In genomic region chr10:123643315-123643714, GRCh38 we compare ENCODE assay signal across 28 cellular contexts. TPM values are rescaled to one million over a fixed set of nuclear protein-coding genes. Genes with fewer than 3 reads are reported as not detected.
"Had no signal": no experiment of that assay in that cellular context is flagged by ENCODE, and none has a peak within 500 bp of the region (broad histone marks: within the 10 kb centered on the region; RNA-seq: fewer than 3 reads in every experiment).

No MANE protein-coding gene starts in this region.

- H3K27me3 Mint-ChIP-seq: activated CD4-positive, alpha-beta T cell treated with anti-CD3 and anti-CD28 coated beads, Interleukin-2, amount 10 ng/mL, durations not matched to agents 24 days and 14 days had no signal

- ATAC-seq: activated CD8-positive, alpha-beta T cell treated with anti-CD3 and anti-CD28 coated beads for 36 hours; esophagus mucosa; left lung had no signal

- DNase-seq: activated CD4-positive, alpha-beta T cell treated with anti-CD3 and anti-CD28 coated beads, Interleukin-2, amount 10 ng/mL, durations not matched to agents 24 days and 14 days; activated CD4-positive, CD25-positive, alpha-beta regulatory T cell; activated CD8-positive, alpha-beta memory T cell treated with anti-CD3 and anti-CD28 coated beads, Interleukin-2, amount 50 U/mL, for 4 hours; activated CD8-positive, alpha-beta T cell treated with anti-CD3 and anti-CD28 coated beads for 36 hours; activated effector memory CD4-positive, alpha-beta T cell treated with Interleukin-2 at 50 U/mL for 16 hours; activated naive CD4-positive, alpha-beta T cell treated with anti-CD3 and anti-CD28 coated beads, Interleukin-2, amount 50 U/mL, for 16 hours; activated T-cell treated with anti-CD3 and anti-CD28 coated beads, Interleukin-2, amount 50 U/mL, for 48 hours; aorta; brain microvascular endothelial cell; central memory CD4-positive, alpha-beta T cell; cortex of kidney; effector CD4-positive, alpha-beta T cell; left lung; mammary epithelial cell; midbrain; nephron progenitor cell; occipital lobe; stimulated activated CD4-positive, alpha-beta T cell treated with anti-CD3 and anti-CD28 coated beads, Interleukin-2, amount 100 ng/mL, for 24 hours; stimulated activated naive CD4-positive, alpha-beta T cell treated with Interleukin-2 at 50 U/mL for 16 hours; substantia nigra; T-helper 1 cell; T-helper 9 cell had no signal

- H3K9me3 Mint-ChIP-seq: activated CD4-positive, alpha-beta T cell treated with anti-CD3 and anti-CD28 coated beads, Interleukin-2, amount 10 ng/mL, durations not matched to agents 24 days and 14 days; activated CD8-positive, alpha-beta T cell treated with anti-CD3 and anti-CD28 coated beads for 36 hours; nephron progenitor cell had no signal

- H3K4me3 ChIP-seq: left lung, right atrium auricular region, tibial nerve had no signal

- H3K27me3 ChIP-seq: brain microvascular endothelial cell, right atrium auricular region, tibial nerve had no signal

- H3K9me3 ChIP-seq: left lung, right atrium auricular region, tibial nerve had no signal

- H3K27ac Mint-ChIP-seq: activated CD4-positive, alpha-beta T cell treated with anti-CD3 and anti-CD28 coated beads, Interleukin-2, amount 10 ng/mL, durations not matched to agents 24 days and 14 days; activated CD8-positive, alpha-beta T cell treated with anti-CD3 and anti-CD28 coated beads for 36 hours; nephron progenitor cell; progenitor cell of endocrine pancreas had no signal

- H3K27ac ChIP-seq: brain microvascular endothelial cell, left lung, right atrium auricular region, tibial nerve had no signal

- H3K4me1 Mint-ChIP-seq: activated CD4-positive, alpha-beta T cell treated with anti-CD3 and anti-CD28 coated beads, Interleukin-2, amount 10 ng/mL, durations not matched to agents 24 days and 14 days; nephron progenitor cell had no signal

- H3K4me1 ChIP-seq: left lung, right atrium auricular region, tibial nerve had no signal

- H3K36me3 ChIP-seq: brain microvascular endothelial cell, left lung, right atrium auricular region, tibial nerve had no signal

- H3K4me3 Mint-ChIP-seq: activated CD4-positive, alpha-beta T cell treated with anti-CD3 and anti-CD28 coated beads, Interleukin-2, amount 10 ng/mL, durations not matched to agents 24 days and 14 days; activated CD8-positive, alpha-beta T cell treated with anti-CD3 and anti-CD28 coated beads for 36 hours; nephron progenitor cell had no signal

RNA-seq across cellular contexts. Expression of gene GPR26, which starts 22.8 kb away (rescaled TPM):
- total RNA-seq: activated CD4-positive, alpha-beta T cell treated with anti-CD3 and anti-CD28 coated beads, Interleukin-2, amount 10 ng/mL, durations not matched to agents 24 days and 14 days; activated CD8-positive, alpha-beta T cell treated with anti-CD3 and anti-CD28 coated beads for 36 hours; aorta; esophagus mucosa; left lung; mammary epithelial cell; progenitor cell of endocrine pancreas; right atrium auricular region; skeletal muscle tissue; tibial nerve had no signal
- polyA plus RNA-seq: aorta, keratinocyte, mammary epithelial cell had no signal
